1 cellular context compared by ENCODE assay signal in the genomic region with DNA sequence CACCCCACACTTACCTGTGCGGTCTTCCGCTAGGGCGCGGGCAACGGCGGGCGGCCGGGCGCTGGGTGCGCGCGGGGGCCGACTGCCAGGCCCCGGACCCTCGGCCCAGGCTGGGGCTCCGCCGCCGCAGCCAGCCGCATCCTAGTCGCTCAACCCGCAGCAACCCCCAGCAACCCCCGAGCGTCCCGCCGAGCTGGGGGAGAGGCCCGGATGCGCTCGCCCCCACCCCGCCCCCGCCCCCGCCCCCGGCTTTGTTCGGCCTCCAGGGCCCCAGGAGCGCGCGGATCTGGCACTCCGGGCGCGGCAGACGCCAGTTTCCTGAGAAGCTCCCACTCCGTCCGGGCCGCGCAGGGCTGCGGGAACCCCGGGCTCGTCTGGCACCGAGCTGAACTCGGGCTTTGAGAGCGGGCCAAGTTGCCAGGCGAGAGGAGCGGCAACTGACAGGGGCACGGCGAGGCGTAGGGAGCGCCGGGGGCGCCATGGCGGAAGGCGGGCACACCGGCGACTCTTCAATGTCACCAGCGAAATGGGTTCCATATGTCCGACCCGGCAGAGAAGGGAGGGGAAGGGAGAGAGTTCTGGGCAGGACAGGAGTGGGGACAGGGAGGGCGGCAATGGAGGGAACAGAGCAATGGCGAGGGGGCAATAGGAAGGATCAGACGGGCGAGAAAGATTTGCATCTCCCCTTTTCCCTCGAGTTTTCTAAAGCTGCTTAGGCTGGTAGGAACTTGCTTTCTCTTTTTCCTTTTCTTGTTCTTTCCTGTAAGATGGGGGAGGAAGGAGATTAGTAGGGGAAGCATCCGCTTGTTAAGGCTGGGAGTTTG.
TF ChIP-seq lines count a peak whose summit lies in the region.

No MANE protein-coding gene starts in this region.

TF ChIP-seq in WTC11, 78 proteins besides CTCF, POLR2A, EP300 and RAD21:
- TF ChIP-seq, protein P1, sequence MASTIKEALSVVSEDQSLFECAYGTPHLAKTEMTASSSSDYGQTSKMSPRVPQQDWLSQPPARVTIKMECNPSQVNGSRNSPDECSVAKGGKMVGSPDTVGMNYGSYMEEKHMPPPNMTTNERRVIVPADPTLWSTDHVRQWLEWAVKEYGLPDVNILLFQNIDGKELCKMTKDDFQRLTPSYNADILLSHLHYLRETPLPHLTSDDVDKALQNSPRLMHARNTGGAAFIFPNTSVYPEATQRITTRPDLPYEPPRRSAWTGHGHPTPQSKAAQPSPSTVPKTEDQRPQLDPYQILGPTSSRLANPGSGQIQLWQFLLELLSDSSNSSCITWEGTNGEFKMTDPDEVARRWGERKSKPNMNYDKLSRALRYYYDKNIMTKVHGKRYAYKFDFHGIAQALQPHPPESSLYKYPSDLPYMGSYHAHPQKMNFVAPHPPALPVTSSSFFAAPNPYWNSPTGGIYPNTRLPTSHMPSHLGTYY (CRISPR knock-in tag; IDR thresholded peaks at IDR 0.05) = no peak
- TF ChIP-seq, protein P2, sequence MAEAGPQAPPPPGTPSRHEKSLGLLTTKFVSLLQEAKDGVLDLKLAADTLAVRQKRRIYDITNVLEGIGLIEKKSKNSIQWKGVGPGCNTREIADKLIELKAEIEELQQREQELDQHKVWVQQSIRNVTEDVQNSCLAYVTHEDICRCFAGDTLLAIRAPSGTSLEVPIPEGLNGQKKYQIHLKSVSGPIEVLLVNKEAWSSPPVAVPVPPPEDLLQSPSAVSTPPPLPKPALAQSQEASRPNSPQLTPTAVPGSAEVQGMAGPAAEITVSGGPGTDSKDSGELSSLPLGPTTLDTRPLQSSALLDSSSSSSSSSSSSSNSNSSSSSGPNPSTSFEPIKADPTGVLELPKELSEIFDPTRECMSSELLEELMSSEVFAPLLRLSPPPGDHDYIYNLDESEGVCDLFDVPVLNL (CRISPR knock-in tag; IDR thresholded peaks at IDR 0.05; ENCODE audit: borderline replicate concordance, low read depth) = no peak
- TF ChIP-seq, protein P3, sequence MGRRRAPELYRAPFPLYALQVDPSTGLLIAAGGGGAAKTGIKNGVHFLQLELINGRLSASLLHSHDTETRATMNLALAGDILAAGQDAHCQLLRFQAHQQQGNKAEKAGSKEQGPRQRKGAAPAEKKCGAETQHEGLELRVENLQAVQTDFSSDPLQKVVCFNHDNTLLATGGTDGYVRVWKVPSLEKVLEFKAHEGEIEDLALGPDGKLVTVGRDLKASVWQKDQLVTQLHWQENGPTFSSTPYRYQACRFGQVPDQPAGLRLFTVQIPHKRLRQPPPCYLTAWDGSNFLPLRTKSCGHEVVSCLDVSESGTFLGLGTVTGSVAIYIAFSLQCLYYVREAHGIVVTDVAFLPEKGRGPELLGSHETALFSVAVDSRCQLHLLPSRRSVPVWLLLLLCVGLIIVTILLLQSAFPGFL (CRISPR knock-in tag; IDR thresholded peaks at IDR 0.05; ENCODE audit: borderline replicate concordance) = no peak
- TF ChIP-seq ZNF423 (CRISPR knock-in tag; IDR thresholded peaks at IDR 0.05) = no peak
- TF ChIP-seq ATF1 (CRISPR knock-in tag; IDR thresholded peaks at IDR 0.05) = no peak
- no peak for TF ChIP-seq CREB1 (CRISPR knock-in tag; IDR thresholded peaks at IDR 0.05)
- TF ChIP-seq ELF4 (CRISPR knock-in tag; IDR thresholded peaks at IDR 0.05; ENCODE audit: low read depth) = no peak
- no peak for TF ChIP-seq NR2C2 (CRISPR knock-in tag; IDR thresholded peaks at IDR 0.05)
- no peak for TF ChIP-seq ZNF416 (CRISPR knock-in tag; IDR thresholded peaks at IDR 0.05)
- no peak for TF ChIP-seq ZNF232 (CRISPR knock-in tag; IDR thresholded peaks at IDR 0.05)
- TF ChIP-seq MYBL2 (CRISPR knock-in tag; IDR thresholded peaks at IDR 0.05) = no peak
- TF ChIP-seq RORB (CRISPR knock-in tag; IDR thresholded peaks at IDR 0.05) = no peak
- TF ChIP-seq NR3C1 (CRISPR knock-in tag; conservative IDR thresholded peaks at IDR 0.05; ENCODE audit: low read depth) = no peak
- TF ChIP-seq, protein P4, sequence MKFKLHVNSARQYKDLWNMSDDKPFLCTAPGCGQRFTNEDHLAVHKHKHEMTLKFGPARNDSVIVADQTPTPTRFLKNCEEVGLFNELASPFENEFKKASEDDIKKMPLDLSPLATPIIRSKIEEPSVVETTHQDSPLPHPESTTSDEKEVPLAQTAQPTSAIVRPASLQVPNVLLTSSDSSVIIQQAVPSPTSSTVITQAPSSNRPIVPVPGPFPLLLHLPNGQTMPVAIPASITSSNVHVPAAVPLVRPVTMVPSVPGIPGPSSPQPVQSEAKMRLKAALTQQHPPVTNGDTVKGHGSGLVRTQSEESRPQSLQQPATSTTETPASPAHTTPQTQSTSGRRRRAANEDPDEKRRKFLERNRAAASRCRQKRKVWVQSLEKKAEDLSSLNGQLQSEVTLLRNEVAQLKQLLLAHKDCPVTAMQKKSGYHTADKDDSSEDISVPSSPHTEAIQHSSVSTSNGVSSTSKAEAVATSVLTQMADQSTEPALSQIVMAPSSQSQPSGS (CRISPR knock-in tag; IDR thresholded peaks at IDR 0.05; ENCODE audit: borderline replicate concordance, low read depth) = no peak
- no peak for TF ChIP-seq CREM (CRISPR knock-in tag; IDR thresholded peaks at IDR 0.05)
